22 cellular contexts compared by ENCODE assay signal in the genomic region with DNA sequence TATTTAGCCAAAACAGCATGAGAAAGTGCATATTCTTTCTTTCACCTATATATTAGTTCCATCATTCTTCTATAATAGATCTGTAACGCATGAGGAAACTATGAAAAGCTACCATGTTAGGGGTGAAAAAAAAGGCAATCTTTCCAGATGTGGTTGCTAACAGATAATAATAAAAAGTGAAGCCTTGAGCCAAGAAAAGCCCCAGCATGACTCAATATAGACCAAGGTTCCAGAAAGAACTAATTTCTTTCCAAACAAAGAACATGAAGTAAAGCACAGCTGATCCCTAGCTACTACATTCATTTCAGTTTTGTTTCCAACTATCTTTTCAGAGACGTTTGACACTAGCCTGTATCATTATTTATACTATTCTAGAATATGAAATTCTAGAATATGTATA. TPM values are rescaled to one million over a fixed set of nuclear protein-coding genes. Genes with fewer than 3 reads are reported as not detected.
DNase-seq lines count a peak whose midpoint lies in the region; ATAC-seq and TF ChIP-seq lines count a peak whose summit lies in the region.
"Had no signal": no experiment of that assay in that cellular context is flagged by ENCODE, and none has a peak within 500 bp of the region (broad histone marks: within the 10 kb centered on the region; RNA-seq: fewer than 3 reads in every experiment).

No MANE protein-coding gene starts in this region.

- no peak for ATAC-seq in activated naive CD8-positive, alpha-beta T cell treated with anti-CD3 and anti-CD28 coated beads, Interleukin-2, amount 50 U/mL, for 24 hours

- no peaks in the 10 kb centered on the region for H3K9me3 ChIP-seq in osteoblast (ENCODE audit: low read depth, low read length)

- H3K4me1 Mint-ChIP-seq in activated naive CD8-positive, alpha-beta T cell treated with anti-CD3 and anti-CD28 coated beads, Interleukin-2, amount 50 U/mL, for 24 hours = peaks cover 4% of the 10 kb centered on the region
- H3K4me1 Mint-ChIP-seq in activated T-helper 2 cell treated with anti-CD3 and anti-CD28 coated beads, Interferon-gamma antibody, Interleukin-2, Interleukin-4, amounts not matched to agents 10 μg/mL and 5 μg/mL and 100 μg/mL, durations not matched to agents 14 hours and 24 hours and 36 hours (ENCODE audit: low read depth) = no peaks in the 10 kb centered on the region
- H3K4me1 Mint-ChIP-seq: B cell had no signal

- H3K9me3 Mint-ChIP-seq in activated naive CD8-positive, alpha-beta T cell treated with anti-CD3 and anti-CD28 coated beads, Interleukin-2, amount 50 U/mL, for 24 hours = peaks cover 7% of the 10 kb centered on the region
- H3K9me3 Mint-ChIP-seq in activated T-helper 2 cell treated with anti-CD3 and anti-CD28 coated beads, Interferon-gamma antibody, Interleukin-2, Interleukin-4, amounts not matched to agents 10 μg/mL and 5 μg/mL and 100 μg/mL, durations not matched to agents 14 hours and 24 hours and 36 hours = peaks cover 6% of the 10 kb centered on the region

- no peaks in the 10 kb centered on the region for H3K27me3 Mint-ChIP-seq in activated naive CD8-positive, alpha-beta T cell treated with anti-CD3 and anti-CD28 coated beads, Interleukin-2, amount 50 U/mL, for 24 hours
- no peaks in the 10 kb centered on the region for H3K27me3 Mint-ChIP-seq in activated T-helper 2 cell treated with anti-CD3 and anti-CD28 coated beads, Interferon-gamma antibody, Interleukin-2, Interleukin-4, amounts not matched to agents 10 μg/mL and 5 μg/mL and 100 μg/mL, durations not matched to agents 14 hours and 24 hours and 36 hours (ENCODE audit: low read depth)
- H3K27me3 Mint-ChIP-seq: B cell had no signal

- H3K4me3 ChIP-seq in fibroblast of mammary gland (ENCODE audit: control insufficient read depth, low read depth, low read length) = no peak overlapping the region
- H3K4me3 ChIP-seq in osteoblast (ENCODE audit: insufficient read depth, low read length) = no peak overlapping the region
- H3K4me3 ChIP-seq: HAP-1 had no signal

- H2AFZ ChIP-seq in osteoblast (ENCODE audit: low read length) = no peak overlapping the region

- peak; percentile 36 for DNase-seq in GM03348 (ENCODE audit: low spot score)
- peak; percentile 62 for DNase-seq in amniotic epithelial cell (ENCODE audit: low read depth)
- peak; percentile 78 for DNase-seq in fibroblast of mammary gland (ENCODE audit: low read depth)
- DNase-seq in osteoblast (ENCODE audit: insufficient read length, low spot score, missing footprints) = peak; percentile 17
- no peak for DNase-seq in NOMO-1 treated with dmso at 0.1 percent for 144 hours (lab: John Stamatoyannopoulos, UW; ENCODE audit: unreplicated experiment)
- no peak for DNase-seq in activated naive CD8-positive, alpha-beta T cell treated with anti-CD3 and anti-CD28 coated beads, Interleukin-2, amount 50 U/mL, for 24 hours
- no peak for DNase-seq in activated naive CD4-positive, alpha-beta T cell treated with anti-CD3 and anti-CD28 coated beads, Interleukin-2, amount 50 U/mL, for 16 hours
- DNase-seq in activated T-helper 2 cell treated with anti-CD3 and anti-CD28 coated beads, Interferon-gamma antibody, Interleukin-2, Interleukin-4, amounts not matched to agents 10 μg/mL and 5 μg/mL and 100 μg/mL, durations not matched to agents 14 hours and 24 hours and 36 hours (ENCODE audit: low spot score) = no peak
- DNase-seq: ACHN, GDM1, Kasumi-1, MM.1S, NCI-H1092, NCI-H1436 treated with DMSO at 0.1 percent for 48 hours, NCI-H2081, NCI-H2171 treated with DMSO at 0.1 percent for 48 hours, NCI-H446, NCI-H526 treated with DMSO at 0.1 percent for 48 hours, SHP77, SK-N-SH had no signal

- H3K4me3 Mint-ChIP-seq in activated naive CD8-positive, alpha-beta T cell treated with anti-CD3 and anti-CD28 coated beads, Interleukin-2, amount 50 U/mL, for 24 hours = no peak overlapping the region
- no peak overlapping the region for H3K4me3 Mint-ChIP-seq in activated T-helper 2 cell treated with anti-CD3 and anti-CD28 coated beads, Interferon-gamma antibody, Interleukin-2, Interleukin-4, amounts not matched to agents 10 μg/mL and 5 μg/mL and 100 μg/mL, durations not matched to agents 14 hours and 24 hours and 36 hours (ENCODE audit: low read depth)
- H3K4me3 Mint-ChIP-seq: B cell had no signal

- no peak overlapping the region for H3K4me2 ChIP-seq in osteoblast (ENCODE audit: insufficient read depth, low read length)
- H3K4me2 ChIP-seq: SK-N-SH had no signal

- H3K36me3 ChIP-seq in osteoblast (ENCODE audit: insufficient read depth, low read length) = no peaks in the 10 kb centered on the region
- H3K36me3 ChIP-seq: HAP-1 had no signal

- no peaks in the 10 kb centered on the region for H3K27me3 ChIP-seq in osteoblast (ENCODE audit: insufficient read depth, low read length)

- H3K79me2 ChIP-seq in osteoblast (ENCODE audit: insufficient read depth, low read length) = no peaks in the 10 kb centered on the region

- no peaks in the 10 kb centered on the region for H4K20me1 ChIP-seq in osteoblast (ENCODE audit: insufficient read depth, low read length)

- H3K4me1 ChIP-seq in osteoblast (ENCODE audit: insufficient read depth, low read length) = peaks cover 18% of the 10 kb centered on the region
- H3K4me1 ChIP-seq: HAP-1 had no signal

- H3K36me3 Mint-ChIP-seq in activated naive CD8-positive, alpha-beta T cell treated with anti-CD3 and anti-CD28 coated beads, Interleukin-2, amount 50 U/mL, for 24 hours (ENCODE audit: low read depth) = peaks cover 3% of the 10 kb centered on the region
- H3K36me3 Mint-ChIP-seq in activated T-helper 2 cell treated with anti-CD3 and anti-CD28 coated beads, Interferon-gamma antibody, Interleukin-2, Interleukin-4, amounts not matched to agents 10 μg/mL and 5 μg/mL and 100 μg/mL, durations not matched to agents 14 hours and 24 hours and 36 hours (ENCODE audit: low read depth) = no peaks in the 10 kb centered on the region

- TF ChIP-seq CTCF in fibroblast of mammary gland (conservative IDR thresholded peaks at IDR 0.05; ENCODE audit: control insufficient read depth, insufficient read depth, low read depth, low read length) (no peak), osteoblast (IDR thresholded peaks at IDR 0.05; ENCODE audit: extremely low read depth, low read depth, low read length) (no peak)

- H3K27ac Mint-ChIP-seq in activated naive CD8-positive, alpha-beta T cell treated with anti-CD3 and anti-CD28 coated beads, Interleukin-2, amount 50 U/mL, for 24 hours = no peak overlapping the region
- H3K27ac Mint-ChIP-seq in activated T-helper 2 cell treated with anti-CD3 and anti-CD28 coated beads, Interferon-gamma antibody, Interleukin-2, Interleukin-4, amounts not matched to agents 10 μg/mL and 5 μg/mL and 100 μg/mL, durations not matched to agents 14 hours and 24 hours and 36 hours = no peak overlapping the region
- H3K27ac Mint-ChIP-seq: B cell had no signal

- intact Hi-C loops in activated T-helper 2 cell treated with anti-CD3 and anti-CD28 coated beads, Interferon-gamma antibody, Interleukin-2, Interleukin-4, amounts not matched to agents 10 μg/mL and 5 μg/mL and 100 μg/mL, durations not matched to agents 14 hours and 24 hours and 36 hours (cut with micrococcal nuclease) = no loop called here

- no peak overlapping the region for H3K27ac ChIP-seq in osteoblast (ENCODE audit: low read depth, low read length)

RNA-seq across cellular contexts. Expression of a gene that starts 16.4 kb away (rescaled TPM):
- total RNA-seq in osteoblast = 20.6 and 25.3 TPM in 2 replicates
- 13.8 and 14.8 TPM in 2 replicates for total RNA-seq in activated T-helper 2 cell treated with anti-CD3 and anti-CD28 coated beads, Interferon-gamma antibody, Interleukin-2, Interleukin-4, amounts not matched to agents 10 μg/mL and 5 μg/mL and 100 μg/mL, durations not matched to agents 14 hours and 24 hours and 36 hours

Comparison
In these comparisons a context has a peak if more than half of its experiments do, and no peak if none do; other contexts are left out.
1. DNase-seq: peak in GM03348 (single experiment), amniotic epithelial cell (single experiment), fibroblast of mammary gland (single experiment) and osteoblast (single experiment); none in NOMO-1 treated with dmso at 0.1 percent for 144 hours (single experiment), activated naive CD8-positive, alpha-beta T cell treated with anti-CD3 and anti-CD28 coated beads, Interleukin-2, amount 50 U/mL, for 24 hours (single experiment), activated naive CD4-positive, alpha-beta T cell treated with anti-CD3 and anti-CD28 coated beads, Interleukin-2, amount 50 U/mL, for 16 hours (single experiment) and activated T-helper 2 cell treated with anti-CD3 and anti-CD28 coated beads, Interferon-gamma antibody, Interleukin-2, Interleukin-4, amounts not matched to agents 10 μg/mL and 5 μg/mL and 100 μg/mL, durations not matched to agents 14 hours and 24 hours and 36 hours (single experiment).